24 cellular contexts compared by ENCODE assay signal in genomic region chr6:161223646-161224045, GRCh38.
"Had no signal": no experiment of that assay in that cellular context is flagged by ENCODE, and none has a peak within 500 bp of the region (broad histone marks: within the 10 kb centered on the region; RNA-seq: fewer than 3 reads in every experiment).

No MANE protein-coding gene starts in this region.

- H3K27me3 ChIP-seq: adrenal gland, MG63 had no signal

- H3K9me3 Mint-ChIP-seq: activated CD4-positive, alpha-beta T cell treated with anti-CD3 and anti-CD28 coated beads, Interleukin-2, amount 10 ng/mL, durations not matched to agents 7 days and 5 days; activated CD8-positive, alpha-beta T cell treated with anti-CD3 and anti-CD28 coated beads for 36 hours; activated naive CD8-positive, alpha-beta T cell treated with anti-CD3 and anti-CD28 coated beads, Interleukin-2, amount 10 ng/mL, durations not matched to agents 7 days and 5 days had no signal

- H3K4me3 ChIP-seq: adrenal gland, MG63, SK-N-MC had no signal

- H3K4me3 Mint-ChIP-seq: activated CD4-positive, alpha-beta T cell treated with anti-CD3 and anti-CD28 coated beads, Interleukin-2, amount 10 ng/mL, durations not matched to agents 7 days and 5 days; activated CD8-positive, alpha-beta T cell treated with anti-CD3 and anti-CD28 coated beads for 36 hours; activated naive CD8-positive, alpha-beta T cell treated with anti-CD3 and anti-CD28 coated beads, Interleukin-2, amount 10 ng/mL, durations not matched to agents 7 days and 5 days had no signal

- H3K27ac Mint-ChIP-seq: activated CD4-positive, alpha-beta T cell treated with anti-CD3 and anti-CD28 coated beads, Interleukin-2, amount 10 ng/mL, durations not matched to agents 7 days and 5 days; activated CD8-positive, alpha-beta T cell treated with anti-CD3 and anti-CD28 coated beads for 36 hours; activated naive CD8-positive, alpha-beta T cell treated with anti-CD3 and anti-CD28 coated beads, Interleukin-2, amount 10 ng/mL, durations not matched to agents 7 days and 5 days; activated T-helper 2 cell treated with anti-CD3 and anti-CD28 coated beads, Interferon-gamma antibody, Interleukin-2, Interleukin-4, amounts not matched to agents 10 μg/mL and 5 μg/mL and 100 μg/mL, durations not matched to agents 14 hours and 24 hours and 36 hours had no signal

- DNase-seq: activated CD4-positive, alpha-beta T cell treated with anti-CD3 and anti-CD28 coated beads, Interleukin-2, amount 10 ng/mL, durations not matched to agents 7 days and 5 days; activated CD4-positive, CD25-positive, alpha-beta regulatory T cell; activated CD8-positive, alpha-beta memory T cell treated with anti-CD3 and anti-CD28 coated beads, Interleukin-2, amount 50 U/mL, for 48 hours; activated CD8-positive, alpha-beta T cell treated with anti-CD3 and anti-CD28 coated beads for 36 hours; activated gamma-delta T cell treated with Interleukin-2 at 50 U/mL for 16 hours; activated naive CD4-positive, alpha-beta T cell treated with anti-CD3 and anti-CD28 coated beads, Interleukin-2, amount 50 U/mL, for 16 hours; activated naive CD8-positive, alpha-beta T cell treated with anti-CD3 and anti-CD28 coated beads, Interleukin-2, amount 10 ng/mL, durations not matched to agents 7 days and 5 days; activated T-cell treated with anti-CD3 and anti-CD28 coated beads, Interleukin-2, amount 50 U/mL, for 1 hour; adrenal gland; anterior cingulate cortex; caudate nucleus; MG63; MV-4-11; NCI-H1092 treated with DMSO at 0.1 percent for 48 hours; NCI-H1417 treated with DMSO at 0.1 percent for 48 hours; NCI-H1694 treated with DMSO at 0.1 percent for 48 hours; NCI-H2029 treated with DMSO at 0.1 percent for 48 hours; NCI-H345; NCI-H510A; NCI-H526 treated with DMSO at 0.1 percent for 48 hours; NCI-H82 had no signal

- H3K27me3 Mint-ChIP-seq: activated CD4-positive, alpha-beta T cell treated with anti-CD3 and anti-CD28 coated beads, Interleukin-2, amount 10 ng/mL, durations not matched to agents 7 days and 5 days; activated CD8-positive, alpha-beta T cell treated with anti-CD3 and anti-CD28 coated beads for 36 hours; activated naive CD8-positive, alpha-beta T cell treated with anti-CD3 and anti-CD28 coated beads, Interleukin-2, amount 10 ng/mL, durations not matched to agents 7 days and 5 days had no signal

- H3K9me3 ChIP-seq: adrenal gland, MG63 had no signal

- H3K36me3 ChIP-seq: adrenal gland, MG63 had no signal

- ATAC-seq: activated CD8-positive, alpha-beta T cell treated with anti-CD3 and anti-CD28 coated beads for 36 hours had no signal

- H3K27ac ChIP-seq: adrenal gland, SK-N-MC, VCaP had no signal
